ENCODE assay signal across 1 cellular context in the genomic region with DNA sequence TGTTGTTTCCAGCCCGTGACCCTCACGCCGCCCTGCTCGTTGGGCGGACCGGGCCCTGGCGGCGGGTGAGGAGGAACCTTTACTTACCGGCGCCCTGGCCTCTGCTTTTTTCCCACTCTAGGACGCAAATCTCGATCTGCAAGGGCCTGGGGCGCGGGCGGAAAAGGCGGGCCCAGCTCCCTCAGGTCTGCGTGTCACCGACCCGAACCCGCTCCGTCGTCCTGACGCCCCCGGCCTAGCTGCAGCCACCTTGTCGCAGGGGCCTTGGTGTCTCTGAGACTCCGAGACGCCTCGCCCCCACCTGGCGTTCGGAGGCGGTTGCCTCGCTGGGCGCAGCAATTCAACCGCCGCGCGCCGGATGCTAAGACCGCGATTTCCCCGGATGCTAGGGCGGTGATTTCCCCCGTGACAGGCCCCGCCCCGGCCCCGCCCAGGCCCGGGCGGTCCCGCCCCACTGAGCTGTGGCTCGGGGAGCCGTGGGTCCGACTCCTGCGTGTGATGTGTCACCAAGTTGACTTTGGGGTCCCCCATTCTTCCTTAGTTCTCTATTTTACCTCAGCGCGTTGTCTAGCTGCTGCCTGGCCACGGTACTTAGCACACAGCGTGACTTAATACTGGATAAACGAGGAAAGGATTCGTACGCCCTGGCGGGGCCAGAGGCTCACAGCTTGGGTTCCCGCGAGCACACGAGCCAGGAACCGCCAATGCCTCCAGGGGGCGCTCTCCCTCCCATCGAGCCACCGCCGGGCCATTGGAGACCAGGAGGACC.
TF ChIP-seq lines count a peak whose summit lies in the region.

Gene RPL39L, minus strand, starts transcription at position 371 of the 769 bp plus-strand sequence. CDS start 18,196 bp downstream, outside the sequence.

TF ChIP-seq in WTC11, 78 proteins besides CTCF, POLR2A, EP300 and RAD21 (continued from another document):
- no peak for TF ChIP-seq ATF6 (CRISPR knock-in tag; IDR thresholded peaks at IDR 0.05)
- TF ChIP-seq ZNF263 (CRISPR knock-in tag; IDR thresholded peaks at IDR 0.05; ENCODE audit: low read depth): no peak
- TF ChIP-seq FOXP1 (CRISPR knock-in tag; IDR thresholded peaks at IDR 0.05; ENCODE audit: borderline replicate concordance): peak; percentile 91
- TF ChIP-seq ZNF396 (CRISPR knock-in tag; IDR thresholded peaks at IDR 0.05; ENCODE audit: borderline replicate concordance): no peak
- TF ChIP-seq JUN (CRISPR knock-in tag; IDR thresholded peaks at IDR 0.05): 0 out of 2 replicates have a peak, but pooled peaks have one; percentile 66
- no peak for TF ChIP-seq GTF2I (CRISPR knock-in tag; conservative IDR thresholded peaks at IDR 0.05)
- TF ChIP-seq ZNF423 (CRISPR knock-in tag; IDR thresholded peaks at IDR 0.05): no peak
- 0 out of 2 replicates have a peak, but pooled peaks have one; percentile 12 for TF ChIP-seq ZBTB21 (CRISPR knock-in tag; IDR thresholded peaks at IDR 0.05; ENCODE audit: borderline replicate concordance)
- TF ChIP-seq, protein P1, sequence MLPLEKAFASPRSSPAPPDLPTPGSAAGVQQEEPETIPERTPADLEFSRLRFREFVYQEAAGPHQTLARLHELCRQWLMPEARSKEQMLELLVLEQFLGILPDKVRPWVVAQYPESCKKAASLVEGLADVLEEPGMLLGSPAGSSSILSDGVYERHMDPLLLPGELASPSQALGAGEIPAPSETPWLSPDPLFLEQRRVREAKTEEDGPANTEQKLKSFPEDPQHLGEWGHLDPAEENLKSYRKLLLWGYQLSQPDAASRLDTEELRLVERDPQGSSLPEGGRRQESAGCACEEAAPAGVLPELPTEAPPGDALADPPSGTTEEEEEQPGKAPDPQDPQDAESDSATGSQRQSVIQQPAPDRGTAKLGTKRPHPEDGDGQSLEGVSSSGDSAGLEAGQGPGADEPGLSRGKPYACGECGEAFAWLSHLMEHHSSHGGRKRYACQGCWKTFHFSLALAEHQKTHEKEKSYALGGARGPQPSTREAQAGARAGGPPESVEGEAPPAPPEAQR (CRISPR knock-in tag; IDR thresholded peaks at IDR 0.05): no peak
- TF ChIP-seq, protein P2, sequence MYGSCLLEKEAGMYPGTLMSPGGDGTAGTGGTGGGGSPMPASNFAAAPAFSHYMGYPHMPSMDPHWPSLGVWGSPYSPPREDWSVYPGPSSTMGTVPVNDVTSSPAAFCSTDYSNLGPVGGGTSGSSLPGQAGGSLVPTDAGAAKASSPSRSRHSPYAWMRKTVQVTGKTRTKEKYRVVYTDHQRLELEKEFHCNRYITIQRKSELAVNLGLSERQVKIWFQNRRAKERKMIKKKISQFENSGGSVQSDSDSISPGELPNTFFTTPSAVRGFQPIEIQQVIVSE (CRISPR knock-in tag; IDR thresholded peaks at IDR 0.05; ENCODE audit: borderline replicate concordance): no peak
- TF ChIP-seq JAZF1 (CRISPR knock-in tag; IDR thresholded peaks at IDR 0.05): no peak
- no peak for TF ChIP-seq PRRX2 (CRISPR knock-in tag; IDR thresholded peaks at IDR 0.05)
